Comparison of ENCODE assay signal across 8 cellular contexts in genomic region chr12:43882578-43883178, GRCh38. TPM values are rescaled to one million over a fixed set of nuclear protein-coding genes. Genes with fewer than 3 reads are reported as not detected.
A peak's percentile ranks its signal among the peaks of the same experiment; 100 is the strongest.
DNase-seq lines count a peak whose midpoint lies in the region; ATAC-seq and TF ChIP-seq lines count a peak whose summit lies in the region.

No MANE protein-coding gene starts in this region.

- intact Hi-C loops in OCI-LY7 (cut with micrococcal nuclease; ENCODE audit: unreplicated experiment) (loop anchor here (1.0 to 10.0 kb wide), 4 partner anchors 106 to 435 kb away; no protein-coding TSS in a partner anchor), tibial artery (cut with DNase I; ENCODE audit: low total_unique reads) (loop anchor here (10.0 kb wide), 1 partner anchor 108 kb away; no protein-coding TSS in a partner anchor)

- peak; percentile 93 for TF ChIP-seq CTCF in OCI-LY7 (conservative IDR thresholded peaks at IDR 0.05; ENCODE audit: low read length)
- TF ChIP-seq CTCF in kidney epithelial cell (IDR thresholded peaks at IDR 0.05; ENCODE audit: insufficient read depth, low read length, poor library complexity, severe bottlenecking) = peak; percentile 87
- peak; percentile 74 to 75 for TF ChIP-seq CTCF in tibial artery (IDR thresholded peaks at IDR 0.05)

- H3K9me3 ChIP-seq in OCI-LY7 (ENCODE audit: low read length) (no peaks in the 10 kb centered on the region), tibial artery (no peaks in the 10 kb centered on the region)

- CTCF ChIA-PET in OCI-LY7 (lab: Charles Lee; ENCODE audit: unreplicated experiment) = interaction anchor here (1.0 kb wide), 1 partner anchor 106 kb away, joined by 3 read pairs; no protein-coding TSS in a partner anchor

- H3K4me3 ChIP-seq in OCI-LY7 (ENCODE audit: low read depth, low read length, poor library complexity, severe bottlenecking) (no peak overlapping the region), kidney epithelial cell (ENCODE audit: low read depth, low read length) (no peak overlapping the region), tibial artery (no peak overlapping the region)

- no peaks in the 10 kb centered on the region for H3K9me2 ChIP-seq in OCI-LY7 (ENCODE audit: insufficient read depth, low read length)

- no TSS peak for BruUV-seq in OCI-LY7 (replicated peaks; lab: Mats Ljungman, UMichigan)

- ATAC-seq in GM21786 (IDR thresholded peaks at IDR 0.05; ENCODE audit: unreplicated experiment) = peak; percentile 86

- in situ Hi-C loops in T47D (cut with HindIII; ENCODE audit: low pct_unique_long_range_greater_than_20kb, low sequenced_read_pairs) = no loop called here

- H4K20me1 ChIP-seq in OCI-LY7 (ENCODE audit: insufficient read depth, low read length) = no peaks in the 10 kb centered on the region

- POLR2A ChIA-PET in OCI-LY7 (lab: Charles Lee) = interaction anchor here (0.6 to 1.1 kb wide), 6 partner anchors 13 to 531 kb away, joined by 3 to 5 read pairs (median 3); no protein-coding TSS in a partner anchor

- no peak overlapping the region for H3K4me2 ChIP-seq in OCI-LY7 (ENCODE audit: low read length)

- H3K36me3 ChIP-seq in OCI-LY7 (ENCODE audit: insufficient read depth, low read length) (no peaks in the 10 kb centered on the region), kidney epithelial cell (ENCODE audit: control insufficient read depth, insufficient read depth, low read length) (no peaks in the 10 kb centered on the region), tibial artery (no peaks in the 10 kb centered on the region)

- H3K27ac ChIP-seq in OCI-LY7 (ENCODE audit: low read depth, low read length, poor library complexity, severe bottlenecking) = no peak overlapping the region
- H3K27ac ChIP-seq in tibial artery = no peak overlapping the region

- H3K4me1 ChIP-seq in OCI-LY7 (ENCODE audit: insufficient read depth, low read length, poor library complexity, severe bottlenecking) (no peaks in the 10 kb centered on the region), tibial artery (no peaks in the 10 kb centered on the region)

- no peak overlapping the region for H2AFZ ChIP-seq in OCI-LY7 (ENCODE audit: low read length)

- no peaks in the 10 kb centered on the region for H3K79me2 ChIP-seq in OCI-LY7 (ENCODE audit: insufficient read depth, low read depth, low read length)

- DNase-seq in stimulated activated CD4-positive, alpha-beta T cell treated with anti-CD3 and anti-CD28 coated beads, Interleukin-15, amount 100 ng/mL, for 24 hours = peak; percentile 14
- DNase-seq in stimulated activated CD4-positive, alpha-beta T cell treated with anti-CD3 and anti-CD28 coated beads, Interleukin-1b, Interleukin-23, amount 100 ng/mL, for 48 hours = no peak
- DNase-seq in HuH-7 (ENCODE audit: low spot score) (peak; percentile 35), OCI-LY7 (ENCODE audit: low spot score) (peak; percentile 56), T47D (ENCODE audit: low read depth in 1 of 2, low spot score in 1 of 2) (peak; percentile 37 to 76), kidney epithelial cell (ENCODE audit: low read depth) (no peak), tibial artery (no peak)

- H3K27me3 ChIP-seq in kidney epithelial cell (ENCODE audit: control insufficient read depth, insufficient read depth, low read length) (no peaks in the 10 kb centered on the region), tibial artery (no peaks in the 10 kb centered on the region)

RNA-seq across cellular contexts. Expression of gene TMEM117, which starts 46.8 kb away (rescaled TPM):
- total RNA-seq in OCI-LY7 (2014; rRNA removed; shearing (Covaris generic)) = 0.95 and 2.3 TPM in 2 replicates
- 6.4 and 7.1 TPM in 2 replicates for total RNA-seq in OCI-LY7 (2022)
- 3.5 and 12.4 TPM in 2 replicates for total RNA-seq in kidney epithelial cell

Comparison
In these comparisons a context has a peak if more than half of its experiments do, and no peak if none do; other contexts are left out.
1. DNase-seq: peak in stimulated activated CD4-positive, alpha-beta T cell treated with anti-CD3 and anti-CD28 coated beads, Interleukin-15, amount 100 ng/mL, for 24 hours (single experiment), HuH-7 (single experiment), OCI-LY7 (single experiment) and T47D (2 of 2); none in stimulated activated CD4-positive, alpha-beta T cell treated with anti-CD3 and anti-CD28 coated beads, Interleukin-1b, Interleukin-23, amount 100 ng/mL, for 48 hours (single experiment), kidney epithelial cell (single experiment) and tibial artery (0 of 2).
2. Peak in every context shown above with its lines, with median percentiles within 50 percentile points of each other: CTCF ChIP-seq.